Comparison of ENCODE assay signal across 28 cellular contexts in the genomic region with DNA sequence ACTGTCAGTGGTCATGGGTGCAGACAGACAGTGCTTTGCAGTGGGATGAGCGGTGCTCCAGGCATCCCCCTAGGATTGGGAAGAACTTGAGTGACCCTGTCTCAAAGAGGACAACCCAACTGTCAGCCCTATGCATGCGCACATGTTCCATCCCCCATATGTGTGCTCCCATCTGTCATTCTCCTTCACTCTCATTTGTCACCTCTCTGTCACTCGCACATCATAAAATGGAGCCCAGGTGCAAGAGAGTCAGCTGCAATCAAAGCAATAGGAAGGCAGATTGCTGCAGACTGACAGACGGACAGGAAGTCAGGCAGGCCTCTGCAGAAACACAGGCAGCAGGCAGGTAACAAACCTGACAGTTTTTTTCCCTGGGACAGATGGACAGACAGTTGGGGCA.
"Had no signal": no experiment of that assay in that cellular context is flagged by ENCODE, and none has a peak within 500 bp of the region (broad histone marks: within the 10 kb centered on the region; RNA-seq: fewer than 3 reads in every experiment).

No MANE protein-coding gene starts in this region.

- H3K9me3 Mint-ChIP-seq: naive thymus-derived CD4-positive, alpha-beta T cell; nephron; type B pancreatic cell had no signal

- H3K36me3 Mint-ChIP-seq: naive thymus-derived CD4-positive, alpha-beta T cell; type B pancreatic cell had no signal

- ATAC-seq: foreskin keratinocyte; gastroesophageal sphincter; heart right ventricle; left cardiac atrium; left lung; naive thymus-derived CD4-positive, alpha-beta T cell; sciatic nerve had no signal

- H3K4me3 ChIP-seq: coronary artery, esophagus muscularis mucosa, gastroesophageal sphincter, heart right ventricle, left lung, prostate gland, right atrium auricular region, smooth muscle cell, stomach, testis, tibial artery had no signal

- H3K27ac Mint-ChIP-seq: naive thymus-derived CD4-positive, alpha-beta T cell; nephron; type B pancreatic cell had no signal

- H3K4me1 Mint-ChIP-seq: naive thymus-derived CD4-positive, alpha-beta T cell; nephron had no signal

- H3K4me3 Mint-ChIP-seq: naive thymus-derived CD4-positive, alpha-beta T cell; nephron; type B pancreatic cell had no signal

- DNase-seq: dermis blood vessel endothelial cell; effector memory CD4-positive, alpha-beta T cell; foreskin keratinocyte; heart right ventricle; hippocampal formation; left cardiac atrium; left lung; mesenchymal stem cell; midbrain; naive thymus-derived CD4-positive, alpha-beta T cell; nucleus accumbens; stimulated activated CD4-positive, alpha-beta T cell treated with anti-CD3 and anti-CD28 coated beads, Interleukin-12 subunit alpha, Interleukin-12 subunit beta, amount 100 ng/mL, for 4 hours; stimulated activated CD4-positive, alpha-beta T cell treated with anti-CD3 and anti-CD28 coated beads, Interleukin-1b, Interleukin-23, amount 100 ng/mL, for 48 hours; stimulated activated CD4-positive, alpha-beta T cell treated with anti-CD3 and anti-CD28 coated beads, Interleukin-4, amount 100 ng/mL, for 1 hour; stimulated activated CD8-positive, alpha-beta memory T cell treated with anti-CD3 and anti-CD28 coated beads, Interleukin-4, amount 100 ng/mL, for 48 hours; stimulated activated naive CD4-positive, alpha-beta T cell; stomach; testis; tibial artery had no signal
